8 cellular contexts compared by ENCODE assay signal in the genomic region with DNA sequence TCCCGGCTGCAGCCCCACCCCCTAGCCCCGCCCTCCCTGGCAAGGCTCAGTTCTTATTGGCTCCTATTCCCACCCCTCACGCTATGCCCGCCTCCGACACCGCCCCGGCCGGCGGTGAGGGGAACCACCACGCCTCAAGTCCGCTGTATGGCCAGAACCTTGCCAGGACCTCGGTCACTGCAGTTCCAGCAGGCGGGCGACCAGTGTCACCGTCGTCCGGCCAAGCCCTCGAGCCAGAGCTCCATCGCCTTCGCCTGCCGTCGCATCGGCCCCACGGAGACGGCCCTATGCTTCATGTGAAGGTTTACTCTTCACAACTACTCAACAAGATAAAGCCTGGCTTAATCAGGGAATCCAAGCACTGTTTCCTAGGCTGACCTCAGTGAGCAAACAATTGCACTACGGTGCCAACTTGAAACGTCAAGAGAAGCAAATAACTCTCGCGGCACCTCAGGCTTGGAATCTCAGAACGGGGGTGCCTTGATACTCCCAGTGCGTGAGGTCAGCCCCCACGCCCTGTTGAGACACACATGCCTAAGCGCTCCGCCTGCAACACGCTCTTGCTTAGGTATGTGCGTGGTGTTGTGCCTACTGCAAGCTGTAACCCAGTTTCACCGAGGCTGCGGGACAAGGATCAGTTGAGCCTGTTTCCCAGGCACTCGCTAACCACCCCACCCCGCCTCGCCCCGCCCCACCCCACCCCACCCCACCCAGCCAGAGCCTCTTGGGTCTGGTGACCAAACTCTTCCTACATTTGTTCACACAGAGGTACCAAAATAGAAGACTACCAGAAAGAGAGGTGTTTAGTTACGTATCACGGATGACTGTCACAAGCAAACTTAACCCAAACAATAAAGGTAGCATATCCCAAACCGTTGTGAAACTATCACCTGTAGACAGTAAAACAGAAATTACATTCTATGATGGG. TPM values are rescaled to one million over a fixed set of nuclear protein-coding genes. Genes with fewer than 3 reads are reported as not detected.
DNase-seq lines count a peak whose midpoint lies in the region; ATAC-seq and TF ChIP-seq lines count a peak whose summit lies in the region.

No MANE protein-coding gene starts in this region.

- intact Hi-C loops in activated T-helper 2 cell treated with anti-CD3 and anti-CD28 coated beads, Interferon-gamma antibody, Interleukin-2, Interleukin-4, amounts not matched to agents 10 μg/mL and 5 μg/mL and 100 μg/mL, durations not matched to agents 14 hours and 24 hours and 36 hours (cut with micrococcal nuclease): loop anchor here (1.0 to 5.0 kb wide), 7 partner anchors 10 to 693 kb away; partner anchors contain the start of genes BCAS2, CSDE1, NRAS and OLFML3
- intact Hi-C loops in natural killer cell (cut with micrococcal nuclease): loop anchor here (1.0 kb wide), 2 partner anchors 46 to 89 kb away; partner anchors contain the start of genes BCAS2 and NRAS

- H3K36me3 ChIP-seq in Peyer's patch: no peaks in the 10 kb centered on the region

- peaks cover 41% of the 10 kb centered on the region for H3K27me3 Mint-ChIP-seq in activated T-helper 2 cell treated with anti-CD3 and anti-CD28 coated beads, Interferon-gamma antibody, Interleukin-2, Interleukin-4, amounts not matched to agents 10 μg/mL and 5 μg/mL and 100 μg/mL, durations not matched to agents 14 hours and 24 hours and 36 hours (ENCODE audit: low read depth)
- H3K27me3 Mint-ChIP-seq in natural killer cell (ENCODE audit: low read depth in 2 of 2): peaks cover 33 to 35% of the 10 kb centered on the region in 2 donors
- peaks cover 37% of the 10 kb centered on the region for H3K27me3 Mint-ChIP-seq in stimulated activated memory B cell treated with anti-CD40 and anti-IgM and Interleukin-4, amounts not matched to agents 10 μg/mL and 1 μg/mL and 100 μg/mL, for 72 hours

- H3K27me3 ChIP-seq in Peyer's patch: no peaks in the 10 kb centered on the region

- ATAC-seq in GM21423 (IDR thresholded peaks at IDR 0.05; ENCODE audit: unreplicated experiment): peak; percentile 97
- peak; percentile 96 to 99 (median 98) for ATAC-seq in natural killer cell
- ATAC-seq in stimulated activated memory B cell treated with anti-CD40 and anti-IgM and Interleukin-4, amounts not matched to agents 10 μg/mL and 1 μg/mL and 100 μg/mL, for 72 hours: peak; percentile 99

- peak overlapping the region in 3 of 4 donors; percentile 64 to 74 (median 70) for H3K27ac ChIP-seq in Peyer's patch

- TF ChIP-seq CTCF in Peyer's patch (IDR thresholded peaks at IDR 0.05): peak in 5 of 6 experiments; percentile 5 to 28 (median 17)
- no peak for TF ChIP-seq CTCF in natural killer cell (IDR thresholded peaks at IDR 0.05)

- H3K27ac Mint-ChIP-seq in activated T-helper 2 cell treated with anti-CD3 and anti-CD28 coated beads, Interferon-gamma antibody, Interleukin-2, Interleukin-4, amounts not matched to agents 10 μg/mL and 5 μg/mL and 100 μg/mL, durations not matched to agents 14 hours and 24 hours and 36 hours: no peak overlapping the region
- H3K27ac Mint-ChIP-seq in natural killer cell: peak overlapping the region in 1 of 2 donors; percentile 79
- peak overlapping the region; percentile 61 for H3K27ac Mint-ChIP-seq in stimulated activated memory B cell treated with anti-CD40 and anti-IgM and Interleukin-4, amounts not matched to agents 10 μg/mL and 1 μg/mL and 100 μg/mL, for 72 hours

- peak overlapping the region; percentile 86 for H3K4me3 Mint-ChIP-seq in activated T-helper 2 cell treated with anti-CD3 and anti-CD28 coated beads, Interferon-gamma antibody, Interleukin-2, Interleukin-4, amounts not matched to agents 10 μg/mL and 5 μg/mL and 100 μg/mL, durations not matched to agents 14 hours and 24 hours and 36 hours (ENCODE audit: low read depth)
- H3K4me3 Mint-ChIP-seq in natural killer cell: peak overlapping the region; percentile 91
- H3K4me3 Mint-ChIP-seq in stimulated activated memory B cell treated with anti-CD40 and anti-IgM and Interleukin-4, amounts not matched to agents 10 μg/mL and 1 μg/mL and 100 μg/mL, for 72 hours: peak overlapping the region; percentile 96

- DNase-seq in D341Med (ENCODE audit: low spot score) (peak; percentile 94), HT1080 (ENCODE audit: low read depth) (peak; percentile 62), Peyer's patch (peak; percentile 89 to 97 (median 94)), fibroblast of peridontal ligament (ENCODE audit: extremely low read depth) (peak; percentile 79), natural killer cell (peak; percentile 75)
- peak; percentile 72 for DNase-seq in activated T-helper 2 cell treated with anti-CD3 and anti-CD28 coated beads, Interferon-gamma antibody, Interleukin-2, Interleukin-4, amounts not matched to agents 10 μg/mL and 5 μg/mL and 100 μg/mL, durations not matched to agents 14 hours and 24 hours and 36 hours (ENCODE audit: low spot score)

- H3K9me3 Mint-ChIP-seq in activated T-helper 2 cell treated with anti-CD3 and anti-CD28 coated beads, Interferon-gamma antibody, Interleukin-2, Interleukin-4, amounts not matched to agents 10 μg/mL and 5 μg/mL and 100 μg/mL, durations not matched to agents 14 hours and 24 hours and 36 hours: no peaks in the 10 kb centered on the region
- no peaks in the 10 kb centered on the region for H3K9me3 Mint-ChIP-seq in natural killer cell
- H3K9me3 Mint-ChIP-seq in stimulated activated memory B cell treated with anti-CD40 and anti-IgM and Interleukin-4, amounts not matched to agents 10 μg/mL and 1 μg/mL and 100 μg/mL, for 72 hours: no peaks in the 10 kb centered on the region

- TF ChIP-seq POLR2A in Peyer's patch (IDR thresholded peaks at IDR 0.05): peak in 1 of 2 donors; percentile 42

- H3K4me1 Mint-ChIP-seq in activated T-helper 2 cell treated with anti-CD3 and anti-CD28 coated beads, Interferon-gamma antibody, Interleukin-2, Interleukin-4, amounts not matched to agents 10 μg/mL and 5 μg/mL and 100 μg/mL, durations not matched to agents 14 hours and 24 hours and 36 hours (ENCODE audit: low read depth): peaks cover 4% of the 10 kb centered on the region
- peaks cover 6 to 9% of the 10 kb centered on the region in 2 donors for H3K4me1 Mint-ChIP-seq in natural killer cell
- H3K4me1 Mint-ChIP-seq in stimulated activated memory B cell treated with anti-CD40 and anti-IgM and Interleukin-4, amounts not matched to agents 10 μg/mL and 1 μg/mL and 100 μg/mL, for 72 hours: no peaks in the 10 kb centered on the region

- H3K9me3 ChIP-seq in Peyer's patch: no peaks in the 10 kb centered on the region

- no peaks in the 10 kb centered on the region for H3K36me3 Mint-ChIP-seq in activated T-helper 2 cell treated with anti-CD3 and anti-CD28 coated beads, Interferon-gamma antibody, Interleukin-2, Interleukin-4, amounts not matched to agents 10 μg/mL and 5 μg/mL and 100 μg/mL, durations not matched to agents 14 hours and 24 hours and 36 hours (ENCODE audit: low read depth)
- H3K36me3 Mint-ChIP-seq in natural killer cell: no peaks in the 10 kb centered on the region
- no peaks in the 10 kb centered on the region for H3K36me3 Mint-ChIP-seq in stimulated activated memory B cell treated with anti-CD40 and anti-IgM and Interleukin-4, amounts not matched to agents 10 μg/mL and 1 μg/mL and 100 μg/mL, for 72 hours

- H3K4me3 ChIP-seq in Peyer's patch: peak overlapping the region; percentile 54 to 73 (median 67)

- H3K4me1 ChIP-seq in Peyer's patch: peaks cover 0 to 7% (median 0%) of the 10 kb centered on the region in 4 donors

RNA-seq across cellular contexts. Expression of gene DENND2C, which starts 0.5 kb away (rescaled TPM):
- total RNA-seq in HT1080 (2014; rRNA removed; shearing (Covaris generic)): 0.21 and 0.47 TPM in 2 replicates
- 0.16 and 0.17 TPM in 2 replicates for polyA plus RNA-seq in HT1080 (2015; cell fraction: cytosol; rRNA removed)
- polyA plus RNA-seq in HT1080 (2015; cell fraction: nucleus; rRNA removed): 0.88 and 1.1 TPM in 2 replicates
- total RNA-seq in Peyer's patch (10 to 100 TPM in 1 of 4 donors, 1 to 10 TPM in 1, under 1 TPM in 2; 0.35 to 17.3 (median 0.82) TPM), natural killer cell (1 to 10 TPM; 1.6 to 6.7 (median 1.7) TPM)
- total RNA-seq in activated T-helper 2 cell treated with anti-CD3 and anti-CD28 coated beads, Interferon-gamma antibody, Interleukin-2, Interleukin-4, amounts not matched to agents 10 μg/mL and 5 μg/mL and 100 μg/mL, durations not matched to agents 14 hours and 24 hours and 36 hours: 0.21 and 0.30 TPM in 2 replicates

RNA-seq across cellular contexts. Expression of gene AMPD1, which starts 25.0 kb away (rescaled TPM):
- not detected in 2 replicates for total RNA-seq in HT1080 (2014; rRNA removed; shearing (Covaris generic))
- not detected in 2 replicates for polyA plus RNA-seq in HT1080 (2015; cell fraction: cytosol; rRNA removed)
- polyA plus RNA-seq in HT1080 (2015; cell fraction: nucleus; rRNA removed): not detected in 2 replicates
- 1 to 10 TPM in 3 of 4 donors, not detected in 1; 1.2 to 4.4 (median 2.5) TPM for total RNA-seq in Peyer's patch
- total RNA-seq in activated T-helper 2 cell treated with anti-CD3 and anti-CD28 coated beads, Interferon-gamma antibody, Interleukin-2, Interleukin-4, amounts not matched to agents 10 μg/mL and 5 μg/mL and 100 μg/mL, durations not matched to agents 14 hours and 24 hours and 36 hours: not detected in 2 replicates
- not detected for total RNA-seq in natural killer cell

RNA-seq across cellular contexts. Expression of gene NRAS, which starts 46.2 kb away (rescaled TPM):
- 42.6 and 52.2 TPM in 2 replicates for total RNA-seq in HT1080 (2014; rRNA removed; shearing (Covaris generic))
- polyA plus RNA-seq in HT1080 (2015; cell fraction: cytosol; rRNA removed): 53.8 and 66.6 TPM in 2 replicates
- 24.5 and 28.8 TPM in 2 replicates for polyA plus RNA-seq in HT1080 (2015; cell fraction: nucleus; rRNA removed)
- total RNA-seq in Peyer's patch (10 to 100 TPM; 26.4 to 44.0 (median 29.7) TPM), natural killer cell (10 to 100 TPM; 41.1 to 45.7 (median 43.8) TPM)
- 63.3 and 64.5 TPM in 2 replicates for total RNA-seq in activated T-helper 2 cell treated with anti-CD3 and anti-CD28 coated beads, Interferon-gamma antibody, Interleukin-2, Interleukin-4, amounts not matched to agents 10 μg/mL and 5 μg/mL and 100 μg/mL, durations not matched to agents 14 hours and 24 hours and 36 hours

Comparison
In these comparisons a context has a peak if more than half of its experiments do, and no peak if none do; other contexts are left out.
1. Peak in every context shown above with its lines: DNase-seq, ATAC-seq, H3K4me3 ChIP-seq and H3K27ac ChIP-seq.